25 cellular contexts compared by ENCODE assay signal in the genomic region with DNA sequence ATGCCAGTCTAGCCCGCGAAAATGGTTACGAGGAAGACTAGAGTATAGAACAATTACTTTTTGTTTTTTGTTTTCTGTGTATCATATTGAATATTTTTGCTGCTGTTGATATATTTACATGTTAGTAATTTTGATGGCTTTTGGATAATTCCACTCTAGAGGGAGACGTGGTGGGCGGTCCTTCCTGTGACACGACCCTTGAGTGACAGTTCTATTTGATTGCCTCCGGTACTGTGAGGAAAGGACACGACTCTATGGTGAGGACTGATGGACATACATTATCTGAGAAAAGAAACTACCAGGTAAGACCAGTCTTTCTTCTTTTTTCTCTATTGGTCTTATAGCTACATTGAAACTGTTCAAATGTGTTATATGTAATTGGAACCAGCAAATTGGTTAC.
"Had no signal": no experiment of that assay in that cellular context is flagged by ENCODE, and none has a peak within 500 bp of the region (broad histone marks: within the 10 kb centered on the region; RNA-seq: fewer than 3 reads in every experiment).

No MANE protein-coding gene starts in this region.

- H3K4me3 ChIP-seq: hepatocyte, smooth muscle cell, upper lobe of right lung had no signal

- DNase-seq: activated CD4-positive, alpha-beta T cell treated with anti-CD3 and anti-CD28 coated beads for 4 hours; activated CD4-positive, alpha-beta T cell treated with anti-CD3 and anti-CD28 coated beads, Interleukin-2, amount 50 U/mL, for 48 hours; activated CD4-positive, CD25-positive, alpha-beta regulatory T cell; activated gamma-delta T cell; activated naive CD4-positive, alpha-beta T cell treated with anti-CD3 and anti-CD28 coated beads, Interleukin-2, amount 50 U/mL, for 16 hours; aorta; effector memory CD4-positive, alpha-beta T cell; foreskin melanocyte; occipital lobe; posterior cingulate gyrus; stimulated activated CD4-positive, alpha-beta T cell treated with anti-CD3 and anti-CD28 coated beads, Interleukin-2, amount 100 ng/mL, for 48 hours; stimulated activated CD8-positive, alpha-beta memory T cell treated with anti-CD3 and anti-CD28 coated beads, Interleukin-4, amount 100 ng/mL, for 48 hours; stimulated activated naive CD8-positive, alpha-beta T cell treated with anti-CD3 and anti-CD28 coated beads, Interleukin-15, Interleukin-2, amounts not matched to agents 100 U/mL and 50 U/mL, for 24 hours; T1000; upper lobe of right lung had no signal

- H3K9me3 Mint-ChIP-seq: activated T-helper 1 cell treated with anti-CD3 and anti-CD28 coated beads, Interleukin-12 subunit alpha, Interleukin-12 subunit beta, Interleukin-2, Interleukin-4 antibody, amounts not matched to agents 30 ng/mL and 10 ng/mL and 1 ng/mL, durations not matched to agents 14 hours and 24 hours and 36 hours; memory B cell had no signal

- FAIRE-seq: colon, endothelial cell of umbilical vein had no signal

- H3K4me3 Mint-ChIP-seq: activated T-helper 1 cell treated with anti-CD3 and anti-CD28 coated beads, Interleukin-12 subunit alpha, Interleukin-12 subunit beta, Interleukin-2, Interleukin-4 antibody, amounts not matched to agents 30 ng/mL and 10 ng/mL and 1 ng/mL, durations not matched to agents 14 hours and 24 hours and 36 hours; brain; memory B cell; neural crest cell had no signal

- H3K27ac ChIP-seq: hepatocyte, upper lobe of right lung had no signal

- ATAC-seq: esophagus mucosa; sciatic nerve; stimulated activated naive CD8-positive, alpha-beta T cell treated with anti-CD3 and anti-CD28 coated beads, Interleukin-15, Interleukin-2, amounts not matched to agents 100 U/mL and 50 U/mL, for 24 hours; upper lobe of right lung had no signal

- H3K27me3 ChIP-seq: hepatocyte, upper lobe of right lung had no signal

- H3K4me1 ChIP-seq: upper lobe of right lung had no signal

- H3K4me2 ChIP-seq: hepatocyte, smooth muscle cell had no signal

- H3K27ac Mint-ChIP-seq: activated T-helper 1 cell treated with anti-CD3 and anti-CD28 coated beads, Interleukin-12 subunit alpha, Interleukin-12 subunit beta, Interleukin-2, Interleukin-4 antibody, amounts not matched to agents 30 ng/mL and 10 ng/mL and 1 ng/mL, durations not matched to agents 14 hours and 24 hours and 36 hours; brain had no signal

- H2AFZ ChIP-seq: hepatocyte had no signal

- H3K27me3 Mint-ChIP-seq: brain, memory B cell had no signal

- H3K9me3 ChIP-seq: upper lobe of right lung had no signal
